15 cellular contexts compared by ENCODE assay signal in genomic region chr10:104049497-104050250, GRCh38. TPM values are rescaled to one million over a fixed set of nuclear protein-coding genes. Genes with fewer than 3 reads are reported as not detected.
A peak's percentile ranks its signal among the peaks of the same experiment; 100 is the strongest.
DNase-seq lines count a peak whose midpoint lies in the region; ATAC-seq and TF ChIP-seq lines count a peak whose summit lies in the region.
"Had no signal": no experiment of that assay in that cellular context is flagged by ENCODE, and none has a peak within 500 bp of the region (broad histone marks: within the 10 kb centered on the region; RNA-seq: fewer than 3 reads in every experiment).

No MANE protein-coding gene starts in this region.

- H3K27me3 ChIP-seq in right cardiac atrium (ENCODE audit: control insufficient read depth, insufficient read depth) (no peaks in the 10 kb centered on the region), left ventricle myocardium inferior (ENCODE audit: low read depth) (no peaks in the 10 kb centered on the region), esophagus muscularis mucosa (no peaks in the 10 kb centered on the region)

- H3K4me3 ChIP-seq in right cardiac atrium (ENCODE audit: low read length) (no peak overlapping the region), left ventricle myocardium inferior (no peak overlapping the region), esophagus muscularis mucosa (no peak overlapping the region)

- ATAC-seq in right cardiac atrium (peak; percentile 44 to 88), HG03571 (IDR thresholded peaks at IDR 0.05; ENCODE audit: unreplicated experiment) (no peak)
- ATAC-seq: stimulated activated memory B cell treated with anti-CD40 and anti-IgM and Interleukin-4, amounts not matched to agents 10 μg/mL and 1 μg/mL and 100 μg/mL, for 72 hours had no signal

- 53% methylated on average over 8 of the region's 8 CpGs for WGBS in right cardiac atrium
- WGBS in esophagus muscularis mucosa: 51% methylated on average over 8 of the region's 8 CpGs

- H3K36me3 ChIP-seq in left ventricle myocardium inferior (no peaks in the 10 kb centered on the region), esophagus muscularis mucosa (no peaks in the 10 kb centered on the region)

- H3K4me1 ChIP-seq in right cardiac atrium (ENCODE audit: control insufficient read depth, insufficient read depth, low read length): no peaks in the 10 kb centered on the region
- H3K4me1 ChIP-seq in left ventricle myocardium inferior: no peaks in the 10 kb centered on the region
- peaks cover 0 to 3% (median 0%) of the 10 kb centered on the region in 4 donors for H3K4me1 ChIP-seq in esophagus muscularis mucosa

- H3K27ac ChIP-seq in right cardiac atrium (ENCODE audit: low read length) (no peak overlapping the region), left ventricle myocardium inferior (replicated peaks) (no peak overlapping the region), esophagus muscularis mucosa (replicated peaks in 1 of 4) (no peak overlapping the region)

- TF ChIP-seq EP300 in esophagus muscularis mucosa (IDR thresholded peaks at IDR 0.05): no peak

- intact Hi-C loops in right cardiac atrium (cut with DNase I): loop anchor here in 3 of 4 donors (5.0 kb wide), 1 partner anchor 158 kb away; no protein-coding TSS in a partner anchor
- intact Hi-C loops in left ventricle myocardium inferior (cut with micrococcal nuclease): loop anchor here (10.0 kb wide), 1 partner anchor 155 kb away; no protein-coding TSS in a partner anchor
- intact Hi-C loops in esophagus muscularis mucosa (cut with DNase I): loop anchor here (5.0 kb wide), 2 partner anchors 73 to 158 kb away; partner anchors contain the start of gene SFR1

- no peak for TF ChIP-seq POLR2A in esophagus muscularis mucosa (IDR thresholded peaks at IDR 0.05; ENCODE audit: low read depth)

- DNase-seq in right cardiac atrium (no peak), left ventricle myocardium inferior (no peak), amniotic stem cell (lab: John Stamatoyannopoulos, UW) (peak; percentile 18), hepatic stellate cell (ENCODE audit: low spot score) (peak; percentile 67), activated T-cell treated with anti-CD3 and anti-CD28 coated beads for 4 hours (no peak), T-helper 2 cell (no peak), esophagus muscularis mucosa (ENCODE audit: extremely low spot score) (no peak)
- DNase-seq: activated effector memory CD4-positive, alpha-beta T cell treated with anti-CD3 and anti-CD28 coated beads, Interleukin-2, amount 50 U/mL, for 16 hours; GF-D8; KG1; SIG-M5; stimulated activated CD4-positive, alpha-beta T cell treated with anti-CD3 and anti-CD28 coated beads, Interleukin-15, amount 100 ng/mL, for 24 hours had no signal

- H3K9me3 ChIP-seq in right cardiac atrium (ENCODE audit: control insufficient read depth, low read length): no peaks in the 10 kb centered on the region
- H3K9me3 ChIP-seq in left ventricle myocardium inferior (replicated peaks): no peaks in the 10 kb centered on the region
- no peaks in the 10 kb centered on the region for H3K9me3 ChIP-seq in esophagus muscularis mucosa

- TF ChIP-seq CTCF in left ventricle myocardium inferior (IDR thresholded peaks at IDR 0.05; ENCODE audit: borderline replicate concordance) (no peak), esophagus muscularis mucosa (IDR thresholded peaks at IDR 0.05) (no peak)

RNA-seq across cellular contexts. Expression of gene COL17A1, which starts 36.0 kb away (rescaled TPM):
- total RNA-seq in right cardiac atrium (under 1 TPM in 3 of 4 donors, not detected in 1; 0.12 to 0.43 (median 0.14) TPM), left ventricle myocardium inferior (not detected), esophagus muscularis mucosa (under 1 TPM in 3 of 4 donors, not detected in 1; 0.17 to 0.29 (median 0.26) TPM)
- 0.07 TPM for polyA plus RNA-seq in right cardiac atrium
- total RNA-seq: neural crest cell had no signal

Comparison
In these comparisons a context has a peak if more than half of its experiments do, and no peak if none do; other contexts are left out.
1. DNase-seq: peak in amniotic stem cell (single experiment) and hepatic stellate cell (single experiment); none in right cardiac atrium (0 of 3), left ventricle myocardium inferior (single experiment), activated T-cell treated with anti-CD3 and anti-CD28 coated beads for 4 hours (single experiment), T-helper 2 cell (0 of 5) and esophagus muscularis mucosa (single experiment).